In genomic region chr7:2864999-2865670, GRCh38 we compare ENCODE assay signal across 7 cellular contexts. TPM values are rescaled to one million over a fixed set of nuclear protein-coding genes. Genes with fewer than 3 reads are reported as not detected.
A peak's percentile ranks its signal among the peaks of the same experiment; 100 is the strongest.
DNase-seq lines count a peak whose midpoint lies in the region; ATAC-seq and TF ChIP-seq lines count a peak whose summit lies in the region.

No MANE protein-coding gene starts in this region.

- H2AFZ ChIP-seq in SU-DHL-6 (ENCODE audit: low read depth, low read length, severe bottlenecking): no peak overlapping the region

- no peak overlapping the region for H3K9ac ChIP-seq in SU-DHL-6 (ENCODE audit: low read length)

- peak; percentile 89 for TF ChIP-seq CTCF in GM12865 (IDR thresholded peaks at IDR 0.05; ENCODE audit: insufficient read depth, low read depth, low read length, missing control alignments)
- TF ChIP-seq CTCF in SU-DHL-6 (IDR thresholded peaks at IDR 0.05; ENCODE audit: insufficient read depth, low read length, poor library complexity, severe bottlenecking): peak; percentile 95
- TF ChIP-seq CTCF in sigmoid colon (IDR thresholded peaks at IDR 0.05): peak; percentile 76 to 95 (median 88)

- no peaks in the 10 kb centered on the region for H3K79me2 ChIP-seq in SU-DHL-6 (ENCODE audit: insufficient read depth, low read length)

- 52 to 63% methylated on average over 17 of the region's 17 CpGs for WGBS in sigmoid colon, 2 donors

- intact Hi-C loops in left cardiac atrium (cut with DNase I) (loop anchor here in 1 of 2 donors (5.0 kb wide), 2 partner anchors 292 to 1032 kb away; no protein-coding TSS in a partner anchor), sigmoid colon (cut with DNase I) (loop anchor here (1.0 to 5.0 kb wide), 2 partner anchors 290 to 1032 kb away; no protein-coding TSS in a partner anchor)

- H3K4me2 ChIP-seq in SU-DHL-6 (ENCODE audit: low read depth, low read length, poor library complexity, severe bottlenecking): no peak overlapping the region

- no peaks in the 10 kb centered on the region for H3F3A ChIP-seq in SU-DHL-6 (ENCODE audit: insufficient read depth)

- H4K20me1 ChIP-seq in SU-DHL-6 (ENCODE audit: low read depth, low read length): no peaks in the 10 kb centered on the region

- H3K4me1 ChIP-seq in sigmoid colon: peaks cover 0 to 20% (median 17%) of the 10 kb centered on the region in 4 donors

- H3K27ac ChIP-seq in SU-DHL-6 (ENCODE audit: low read depth, low read length) (no peak overlapping the region), sigmoid colon (no peak overlapping the region)

- H3K4me3 ChIP-seq in GM12865 (ENCODE audit: low read depth, low read length) (no peak overlapping the region), SU-DHL-6 (ENCODE audit: insufficient read depth, low read length, poor library complexity, severe bottlenecking) (no peak overlapping the region), sigmoid colon (no peak overlapping the region)
- H3K4me3 ChIP-seq in Jurkat, Clone E6-1 (ENCODE audit: low read length): no peak overlapping the region

- H3K9me2 ChIP-seq in SU-DHL-6 (replicated peaks; ENCODE audit: insufficient read depth, low read length): no peaks in the 10 kb centered on the region

- TF ChIP-seq EP300 in sigmoid colon (IDR thresholded peaks at IDR 0.05): no peak

- ATAC-seq in left cardiac atrium: peak; percentile 22 to 38

- H3K36me3 ChIP-seq in SU-DHL-6 (ENCODE audit: low read length) (no peaks in the 10 kb centered on the region), sigmoid colon (no peaks in the 10 kb centered on the region)

- H3K27me3 ChIP-seq in SU-DHL-6 (ENCODE audit: low read length): no peaks in the 10 kb centered on the region
- no peaks in the 10 kb centered on the region for H3K27me3 ChIP-seq in sigmoid colon

- DNase-seq in GM12865 (ENCODE audit: low read depth) (peak; percentile 86), left cardiac atrium (peak; percentile 73), sigmoid colon (peak; percentile 85), NCI-H2029 treated with DMSO at 0.1 percent for 48 hours (lab: John Stamatoyannopoulos, UW) (no peak)
- peak; percentile 66 for DNase-seq in Jurkat, Clone E6-1 (ENCODE audit: low read depth, low spot score)
- peak; percentile 53 for DNase-seq in activated naive CD8-positive, alpha-beta T cell treated with anti-CD3 and anti-CD28 coated beads, Interleukin-2, amount 50 U/mL, for 16 hours (ENCODE audit: low read depth, low spot score)

- no peak for TF ChIP-seq POLR2A in sigmoid colon (IDR thresholded peaks at IDR 0.05)

- H3K9me3 ChIP-seq in SU-DHL-6 (ENCODE audit: insufficient read depth, low read length): no peaks in the 10 kb centered on the region
- no peaks in the 10 kb centered on the region for H3K9me3 ChIP-seq in sigmoid colon

RNA-seq across cellular contexts. Expression of gene GNA12, which starts 21.0 kb away (rescaled TPM):
- 36.4 TPM for polyA plus RNA-seq in Jurkat, Clone E6-1 (2012; ENCODE audit: insufficient read depth, insufficient read length)
- total RNA-seq in left cardiac atrium: 10 to 100 TPM; 47.4 to 52.2 TPM
- total RNA-seq in sigmoid colon: 10 to 100 TPM; 21.4 to 46.5 (median 24.6) TPM
- polyA plus RNA-seq in sigmoid colon: 10 to 100 TPM; 13.2 to 22.7 (median 18.6) TPM
